In the genomic region with DNA sequence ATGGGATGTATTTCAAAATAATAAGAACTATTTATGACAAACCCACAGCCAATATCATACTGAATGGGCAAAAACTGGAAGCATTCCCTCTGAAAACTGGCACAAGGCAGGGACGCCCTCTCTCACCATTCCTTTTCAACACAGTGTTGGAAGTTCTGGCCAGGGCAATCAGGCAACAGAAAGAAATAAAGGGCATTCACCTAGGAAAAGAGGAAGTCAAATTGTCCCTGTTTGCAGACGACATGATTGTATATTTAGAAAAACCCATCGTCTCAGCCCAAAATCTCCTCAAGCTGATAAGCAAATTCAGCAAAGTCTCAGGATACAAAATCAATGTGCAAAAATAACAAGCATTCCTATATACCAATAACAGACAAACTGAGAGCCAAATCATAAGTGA, we compare ENCODE assay signal across 5 cellular contexts. TPM values are rescaled to one million over a fixed set of nuclear protein-coding genes. Genes with fewer than 3 reads are reported as not detected.
"Had no signal": no experiment of that assay in that cellular context is flagged by ENCODE, and none has a peak within 500 bp of the region (broad histone marks: within the 10 kb centered on the region; RNA-seq: fewer than 3 reads in every experiment).

No MANE protein-coding gene starts in this region.

RNA-seq across cellular contexts. Expression of a gene that starts 42.3 kb away (rescaled TPM):
- total RNA-seq: GM23248, GM23338, H1, H9, HFFc6 had no signal
- polyA plus RNA-seq: GM23248, GM23338 had no signal
